24 cellular contexts compared by ENCODE assay signal in genomic region chr19:43692364-43692763, GRCh38. TPM values are rescaled to one million over a fixed set of nuclear protein-coding genes. Genes with fewer than 3 reads are reported as not detected.
DNase-seq lines count a peak whose midpoint lies in the region; ATAC-seq, FAIRE-seq and TF ChIP-seq lines count a peak whose summit lies in the region.
"Had no signal": no experiment of that assay in that cellular context is flagged by ENCODE, and none has a peak within 500 bp of the region (broad histone marks: within the 10 kb centered on the region; RNA-seq: fewer than 3 reads in every experiment).

No MANE protein-coding gene starts in this region.

- no peak overlapping the region for H3K27ac ChIP-seq in HEK293 (ENCODE audit: extremely low read depth, low read depth, low read length)
- no peak overlapping the region for H3K27ac ChIP-seq in lower lobe of right lung
- peak overlapping the region in 6 of 8 donors; percentile 66 to 91 (median 80) for H3K27ac ChIP-seq in spleen

- H3K4me3 ChIP-seq in HEK293 (ENCODE audit: low read depth, low read length): no peak overlapping the region
- no peak overlapping the region for H3K4me3 ChIP-seq in lower lobe of right lung
- H3K4me3 ChIP-seq in spleen: peak overlapping the region in 1 of 8 donors; percentile 51
- H3K4me3 ChIP-seq: GM12878, GM23338, HAP-1 had no signal

- WGBS in spleen, 5 donors: 36 to 91% (median 58%) methylated on average over 3 of the region's 3 CpGs

- TF ChIP-seq POLR2A in spleen (IDR thresholded peaks at IDR 0.05): no peak

- peak; percentile 17 for FAIRE-seq in urothelium cell line (lab: Jason Lieb, UNC)
- FAIRE-seq: D721Med, GM12878, GM19239, H54 had no signal

- intact Hi-C loops in lower lobe of right lung (cut with DNase I) (no loop called here), spleen (cut with DNase I; ENCODE audit: low total_unique reads) (no loop called here)

- TF ChIP-seq CTCF in HEK293 (tag by site-specific recombination; IDR thresholded peaks at IDR 0.05) (no peak), lower lobe of right lung (IDR thresholded peaks at IDR 0.05) (no peak), spleen (IDR thresholded peaks at IDR 0.05 in 8 of 11, conservative IDR thresholded peaks at IDR 0.05 in 3 of 11) (no peak)

- H3K9me3 ChIP-seq in HEK293 (ENCODE audit: control insufficient read depth, insufficient read depth, low read depth, low read length): peaks cover 10% of the 10 kb centered on the region
- H3K9me3 ChIP-seq in lower lobe of right lung: peaks cover 21% of the 10 kb centered on the region
- H3K9me3 ChIP-seq in spleen: peaks cover 0 to 46% (median 36%) of the 10 kb centered on the region in 8 donors

- H3K27me3 ChIP-seq in lower lobe of right lung (ENCODE audit: low read depth) (no peaks in the 10 kb centered on the region), spleen (replicated peaks in 1 of 7) (no peaks in the 10 kb centered on the region)

- H3K4me1 ChIP-seq in HEK293 (ENCODE audit: control insufficient read depth, insufficient read depth, low read length): peaks cover 6% of the 10 kb centered on the region
- H3K4me1 ChIP-seq in lower lobe of right lung: no peaks in the 10 kb centered on the region
- peaks cover 0 to 21% (median 0%) of the 10 kb centered on the region in 6 donors for H3K4me1 ChIP-seq in spleen

- POLR2A ChIA-PET in HEK293 (lab: Yijun Ruan, JAX): no interaction called here

- H3K36me3 ChIP-seq in HEK293 (ENCODE audit: control insufficient read depth in 2 of 2, insufficient read depth in 1 of 2, low read length in 2 of 2) (no peaks in the 10 kb centered on the region), lower lobe of right lung (no peaks in the 10 kb centered on the region), spleen (no peaks in the 10 kb centered on the region)
- H3K36me3 ChIP-seq: HAP-1 had no signal

- DNase-seq in lower lobe of right lung: no peak
- DNase-seq in spleen: no peak
- no peak for DNase-seq in urothelium cell line (ENCODE audit: low spot score)
- DNase-seq in NCI-H226: no peak
- no peak for DNase-seq in activated CD4-positive, alpha-beta T cell treated with anti-CD3 and anti-CD28 coated beads for 1 hour
- no peak for DNase-seq in NCI-H187 treated with DMSO at 0.1 percent for 48 hours (lab: John Stamatoyannopoulos, UW)
- DNase-seq: C1 segment of cervical spinal cord; CD4-positive, alpha-beta T cell; CD8-positive, alpha-beta memory T cell; DMS 273 treated with DMSO at 0.1 percent for 48 hours; DMS79; EL; GDM1 had no signal

- CTCF ChIA-PET in HEK293 (lab: Yijun Ruan, JAX): interaction anchor here (0.6 to 0.8 kb wide), 3 partner anchors 22 to 117 kb away, joined by 3 to 4 read pairs (median 3); partner anchors contain the start of gene PLAUR

- ATAC-seq in lower lobe of right lung (peak; percentile 34 to 52), HG03159 (IDR thresholded peaks at IDR 0.05; ENCODE audit: unreplicated experiment) (no peak)
- ATAC-seq: GM12878, GM23338 had no signal

TF ChIP-seq in HEK293, 187 proteins besides CTCF, POLR2A, EP300 and RAD21:
- 0 out of 2 replicates have a peak, but pooled peaks have one; percentile 9 for TF ChIP-seq ZNF112 (tag by site-specific recombination; IDR thresholded peaks at IDR 0.05)
- 0 out of 2 replicates have a peak, but pooled peaks have one; percentile 82 for TF ChIP-seq ZNF114 (tag by site-specific recombination; IDR thresholded peaks at IDR 0.05)
- no peak for TF ChIP-seq ZNF214 (tag by site-specific recombination; IDR thresholded peaks at IDR 0.05; ENCODE audit: borderline replicate concordance)
- TF ChIP-seq YY2 (tag by site-specific recombination; IDR thresholded peaks at IDR 0.05): 0 out of 2 replicates have a peak, but pooled peaks have one; percentile 16
- no peak for TF ChIP-seq KLF9 (tag by site-specific recombination; IDR thresholded peaks at IDR 0.05; ENCODE audit: low read depth)
- TF ChIP-seq ZNF621 (tag by site-specific recombination; IDR thresholded peaks at IDR 0.05): peak; percentile 47; the same call in 1 of the 2 replicates

RNA-seq across cellular contexts. Expression of gene PLAUR, which starts 22.4 kb away (rescaled TPM):
- 96.2 TPM for total RNA-seq in lower lobe of right lung
- 10 to 100 TPM; 20.3 to 86.4 (median 41.7) TPM for total RNA-seq in spleen
- polyA plus RNA-seq in spleen: 10 to 100 TPM in 1 of 3 donors, 1 to 10 TPM in 2; 7.3 to 12.0 (median 8.7) TPM

RNA-seq across cellular contexts. Expression of gene IRGC, which starts 23.5 kb away (rescaled TPM):
- total RNA-seq in lower lobe of right lung (not detected), spleen (not detected)
- not detected for polyA plus RNA-seq in spleen
- total RNA-seq: A172; A673; CD4-positive, alpha-beta T cell; CD8-positive, alpha-beta memory T cell; GM12878; GM23338 had no signal
- polyA plus RNA-seq: BJ; CD8-positive, alpha-beta memory T cell; GM23338 had no signal

RNA-seq across cellular contexts. Expression of gene CADM4, which starts 52.7 kb away (rescaled TPM):
- total RNA-seq in lower lobe of right lung (8.1 TPM), spleen (1 to 10 TPM; 1.8 to 3.5 (median 2.0) TPM)
- polyA plus RNA-seq in spleen: 1 to 10 TPM in 2 of 3 donors, under 1 TPM in 1; 0.89 to 4.7 (median 2.2) TPM
- polyA plus RNA-seq: CD8-positive, alpha-beta memory T cell had no signal

Comparison
In these comparisons a context has a peak if more than half of its experiments do, and no peak if none do; other contexts are left out.
1. H3K27ac ChIP-seq: peak in spleen (6 of 8); none in HEK293 (single experiment) and lower lobe of right lung (single experiment).